Comparison of ENCODE assay signal across 7 cellular contexts in the genomic region with DNA sequence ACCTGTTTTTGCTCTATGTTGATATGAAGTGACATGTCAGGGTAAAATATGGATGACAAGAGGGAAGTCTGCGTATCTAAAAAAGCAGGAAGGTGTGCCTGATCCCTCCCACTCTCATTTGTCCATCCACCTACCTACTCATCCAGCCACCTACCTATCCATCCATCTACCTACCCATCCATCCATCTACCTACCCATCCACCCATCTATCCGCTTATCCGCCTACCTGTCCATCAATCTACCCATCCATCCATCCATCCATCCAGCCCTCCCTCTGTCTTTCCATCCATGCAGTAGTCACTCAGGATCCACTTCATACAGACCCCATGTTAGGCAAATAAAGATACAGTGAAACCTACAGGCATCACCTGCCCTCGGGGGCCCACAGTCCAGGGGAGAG. TPM values are rescaled to one million over a fixed set of nuclear protein-coding genes. Genes with fewer than 3 reads are reported as not detected.
"Had no signal": no experiment of that assay in that cellular context is flagged by ENCODE, and none has a peak within 500 bp of the region (broad histone marks: within the 10 kb centered on the region; RNA-seq: fewer than 3 reads in every experiment).

No MANE protein-coding gene starts in this region.

- H3K4me3 ChIP-seq: GM23338, K562 had no signal

- DNase-seq: H9, HCEC 1CT, IMR-90, KG1 had no signal

RNA-seq across cellular contexts. Expression of a gene that starts 32.4 kb away (rescaled TPM):
- total RNA-seq: HT-29, IMR-90, K562 had no signal
